In the genomic region with DNA sequence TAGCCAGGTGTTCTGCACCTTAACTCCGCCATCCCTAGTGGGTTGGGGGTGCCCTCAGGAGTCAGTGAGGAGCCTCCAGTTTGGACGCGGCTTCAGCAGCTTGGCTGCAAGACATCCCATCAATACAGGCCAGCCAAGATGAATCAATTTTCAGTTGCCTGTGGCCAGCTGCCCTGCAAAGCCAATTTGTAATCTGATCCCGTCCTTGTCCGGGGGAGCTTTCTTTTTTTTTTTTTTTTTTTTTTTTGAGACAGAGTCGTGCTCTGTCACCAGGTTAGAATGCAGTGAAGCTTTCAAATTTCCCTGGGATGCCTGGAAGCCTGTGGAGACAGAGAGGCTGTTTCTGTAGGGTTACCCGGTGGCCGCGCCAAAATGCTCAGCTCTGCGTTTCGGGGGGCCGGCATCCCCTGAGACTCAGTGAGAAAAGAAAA, we compare ENCODE assay signal across 15 cellular contexts.
DNase-seq lines count a peak whose midpoint lies in the region; ATAC-seq, FAIRE-seq and TF ChIP-seq lines count a peak whose summit lies in the region.
"Had no signal": no experiment of that assay in that cellular context is flagged by ENCODE, and none has a peak within 500 bp of the region (broad histone marks: within the 10 kb centered on the region; RNA-seq: fewer than 3 reads in every experiment).

No MANE protein-coding gene starts in this region.

- no peaks in the 10 kb centered on the region for H3K79me2 ChIP-seq in K562 (ENCODE audit: control insufficient read depth, insufficient read depth, low read length)

- TF ChIP-seq EP300 in K562 (IDR thresholded peaks at IDR 0.05; ENCODE audit: low read length) (no peak), gastroesophageal sphincter (IDR thresholded peaks at IDR 0.05) (no peak)

- TF ChIP-seq CTCF in K562 (IDR thresholded peaks at IDR 0.05 in 2 of 3, conservative IDR thresholded peaks at IDR 0.05 in 1 of 3; ENCODE audit: insufficient read depth in 2 of 3, low read depth in 1 of 3, low read length in 3 of 3) (no peak), mesothelial cell of epicardium (IDR thresholded peaks at IDR 0.05; ENCODE audit: unreplicated experiment) (no peak), gastroesophageal sphincter (IDR thresholded peaks at IDR 0.05) (no peak)

- no peaks in the 10 kb centered on the region for H3K36me3 Mint-ChIP-seq in mesothelial cell of epicardium
- no peaks in the 10 kb centered on the region for H3K36me3 Mint-ChIP-seq in CD4-positive, alpha-beta memory T cell
- H3K36me3 Mint-ChIP-seq: activated naive CD4-positive, alpha-beta T cell treated with anti-CD3 and anti-CD28 coated beads, Interleukin-2, amount 10 ng/mL, durations not matched to agents 7 days and 5 days had no signal

- POLR2A ChIA-PET in K562 (lab: Yijun Ruan, JAX), result no interaction called here
- POLR2A ChIA-PET in CD4-positive, alpha-beta memory T cell (lab: Charles Lee; ENCODE audit: partially characterized antibody), result no interaction called here

- H3K27me3 ChIP-seq in K562 (ENCODE audit: control insufficient read depth in 2 of 2, insufficient read depth in 2 of 2, low read length in 2 of 2) (no peaks in the 10 kb centered on the region; a peak in 1 of 5 replicates), gastroesophageal sphincter (peaks cover 53% of the 10 kb centered on the region)
- H3K27me3 ChIP-seq in CD4-positive, alpha-beta memory T cell (ENCODE audit: insufficient read depth, low read length), result no peaks in the 10 kb centered on the region
- H3K27me3 ChIP-seq: transverse colon had no signal

- H3K4me3 Mint-ChIP-seq in mesothelial cell of epicardium, result peak overlapping the region; percentile 30
- H3K4me3 Mint-ChIP-seq in CD4-positive, alpha-beta memory T cell, result no peak overlapping the region
- H3K4me3 Mint-ChIP-seq: activated naive CD4-positive, alpha-beta T cell treated with anti-CD3 and anti-CD28 coated beads, Interleukin-2, amount 10 ng/mL, durations not matched to agents 7 days and 5 days had no signal

- H3K36me3 ChIP-seq in K562 (ENCODE audit: control insufficient read depth, insufficient read depth, low read length), result no peaks in the 10 kb centered on the region
- H3K36me3 ChIP-seq in gastroesophageal sphincter, result no peaks in the 10 kb centered on the region
- no peaks in the 10 kb centered on the region for H3K36me3 ChIP-seq in CD4-positive, alpha-beta memory T cell (ENCODE audit: insufficient read depth, low read length)
- H3K36me3 ChIP-seq: transverse colon had no signal

- ATAC-seq in K562 (no peak), gastroesophageal sphincter (no peak)
- ATAC-seq: Right ventricle myocardium inferior had no signal

- no peak overlapping the region for H2AFZ ChIP-seq in K562 (ENCODE audit: low read depth, low read length)

- H4K20me1 ChIP-seq in K562 (replicated peaks; ENCODE audit: control insufficient read depth, insufficient read depth, low read length), result no peaks in the 10 kb centered on the region

- no peak overlapping the region for H3K4me2 ChIP-seq in K562 (ENCODE audit: insufficient read depth, low read length)

- no peak overlapping the region for H3K27ac Mint-ChIP-seq in mesothelial cell of epicardium
- H3K27ac Mint-ChIP-seq in CD4-positive, alpha-beta memory T cell, result no peak overlapping the region
- H3K27ac Mint-ChIP-seq: activated naive CD4-positive, alpha-beta T cell treated with anti-CD3 and anti-CD28 coated beads, Interleukin-2, amount 10 ng/mL, durations not matched to agents 7 days and 5 days had no signal

- H3K4me1 Mint-ChIP-seq in mesothelial cell of epicardium, result peaks cover 7% of the 10 kb centered on the region
- H3K4me1 Mint-ChIP-seq in CD4-positive, alpha-beta memory T cell, result no peaks in the 10 kb centered on the region
- H3K4me1 Mint-ChIP-seq: activated naive CD4-positive, alpha-beta T cell treated with anti-CD3 and anti-CD28 coated beads, Interleukin-2, amount 10 ng/mL, durations not matched to agents 7 days and 5 days had no signal

- CTCF ChIA-PET in K562 (lab: Yijun Ruan, JAX; ENCODE audit: low intra/inter-chr PET ratio), result no interaction called here
- CTCF ChIA-PET in CD4-positive, alpha-beta memory T cell (lab: Charles Lee; ENCODE audit: partially characterized antibody), result no interaction called here

- H3K9me3 ChIP-seq in K562 (replicated peaks; ENCODE audit: control insufficient read depth, insufficient read depth, low read depth, low read length) (no peaks in the 10 kb centered on the region), gastroesophageal sphincter (peaks cover 0 to 10% (median 0%) of the 10 kb centered on the region in 3 donors)
- no peaks in the 10 kb centered on the region for H3K9me3 ChIP-seq in CD4-positive, alpha-beta memory T cell (ENCODE audit: control insufficient read depth in 1 of 2, low read length in 2 of 2)
- H3K9me3 ChIP-seq: transverse colon had no signal

- no peak for FAIRE-seq in K562 (lab: Jason Lieb, UNC)
- FAIRE-seq: islet of Langerhans had no signal

- H3K27ac ChIP-seq in K562 (ENCODE audit: extremely low read depth, low read depth, low read length) (no peak overlapping the region), gastroesophageal sphincter (no peak overlapping the region)
- no peak overlapping the region for H3K27ac ChIP-seq in CD4-positive, alpha-beta memory T cell (ENCODE audit: low read depth, low read length)
- H3K27ac ChIP-seq: transverse colon had no signal

- peaks cover 3% of the 10 kb centered on the region for H3K27me3 Mint-ChIP-seq in mesothelial cell of epicardium (ENCODE audit: low read depth)
- peaks cover 2 to 6% of the 10 kb centered on the region in 2 donors for H3K27me3 Mint-ChIP-seq in CD4-positive, alpha-beta memory T cell

- in situ Hi-C loops in K562 (cut with MboI), result no loop called here

- DNase-seq in EL (peak; percentile 5), LHCN-M2 (ENCODE audit: low read depth) (peak; percentile 17), K562 (ENCODE audit: extremely low read depth in 1 of 4, low spot score in 3 of 4) (no peak), mesothelial cell of epicardium (ENCODE audit: low spot score in 2 of 2, unreplicated experiment in 2 of 2) (no peak), D341Med (ENCODE audit: low spot score) (no peak)
- no peak for DNase-seq in activated naive CD4-positive, alpha-beta T cell treated with Interleukin-2 at 50 U/mL for 16 hours
- no peak for DNase-seq in CD4-positive, alpha-beta memory T cell
- DNase-seq: activated CD4-positive, alpha-beta T cell treated with anti-CD3 and anti-CD28 coated beads for 48 hours; activated naive CD4-positive, alpha-beta T cell treated with anti-CD3 and anti-CD28 coated beads, Interleukin-2, amount 10 ng/mL, durations not matched to agents 7 days and 5 days; effector memory CD4-positive, alpha-beta T cell; occipital lobe; transverse colon had no signal

- no peaks in the 10 kb centered on the region for H3K9me3 Mint-ChIP-seq in mesothelial cell of epicardium
- peaks cover 0 to 10% (median 3%) of the 10 kb centered on the region in 8 donors for H3K9me3 Mint-ChIP-seq in CD4-positive, alpha-beta memory T cell
- H3K9me3 Mint-ChIP-seq: activated naive CD4-positive, alpha-beta T cell treated with anti-CD3 and anti-CD28 coated beads, Interleukin-2, amount 10 ng/mL, durations not matched to agents 7 days and 5 days had no signal

- intact Hi-C loops in K562 (cut with micrococcal nuclease), result no loop called here
- intact Hi-C loops in CD4-positive, alpha-beta memory T cell (cut with micrococcal nuclease), result no loop called here

- no peaks in the 10 kb centered on the region for H3K9me1 ChIP-seq in K562 (ENCODE audit: control insufficient read depth, insufficient read depth, low read length)

- no peak for TF ChIP-seq POLR2A in K562 (conservative IDR thresholded peaks at IDR 0.05)
- no peak for TF ChIP-seq POLR2A in gastroesophageal sphincter (IDR thresholded peaks at IDR 0.05)

- H3K4me3 ChIP-seq in K562, result no peak overlapping the region
- H3K4me3 ChIP-seq in gastroesophageal sphincter, result no peak overlapping the region
- no peak overlapping the region for H3K4me3 ChIP-seq in CD4-positive, alpha-beta memory T cell (ENCODE audit: low read length in 2 of 2)
- H3K4me3 ChIP-seq: transverse colon had no signal

- H3K9ac ChIP-seq in K562 (ENCODE audit: insufficient read depth in 1 of 2, low read depth in 2 of 2, low read length in 2 of 2), result no peak overlapping the region

- 2% methylated on average over 11 of the region's 12 CpGs for WGBS in K562 (ENCODE audit: insufficient coverage, low coverage, missing lambda C conversion rate)
- WGBS in gastroesophageal sphincter (ENCODE audit: low coverage in 1 of 2), 2 donors, result 0 to 12% methylated on average over 4 to 10 of the region's 12 CpGs

- no TSS peak for BruUV-seq in K562 (replicated peaks; lab: Mats Ljungman, UMichigan)

- H3K4me1 ChIP-seq in K562 (replicated peaks in 1 of 2; ENCODE audit: control insufficient read depth in 2 of 2, insufficient read depth in 2 of 2, low read length in 2 of 2) (no peaks in the 10 kb centered on the region; a peak in 1 of 5 replicates), gastroesophageal sphincter (no peaks in the 10 kb centered on the region)
- H3K4me1 ChIP-seq in CD4-positive, alpha-beta memory T cell (ENCODE audit: insufficient read depth, low read length), result no peaks in the 10 kb centered on the region
- H3K4me1 ChIP-seq: transverse colon had no signal

- TF ChIP-seq RAD21 in K562 (CRISPR knock-in tag; conservative IDR thresholded peaks at IDR 0.05 in 1 of 2, IDR thresholded peaks at IDR 0.05 in 1 of 2), result no peak

TF ChIP-seq in K562, 482 proteins besides CTCF, POLR2A, EP300 and RAD21:
- TF ChIP-seq ZNF384 (IDR thresholded peaks at IDR 0.05; ENCODE audit: low read depth, low read length) (0 out of 2 replicates have a peak, but pooled peaks have one; percentile 32), ZKSCAN8 (CRISPR knock-in tag; IDR thresholded peaks at IDR 0.05) (no peak)
TF ChIP-seq in K562: peak in this region for 1.

Comparison
In these comparisons a context has a peak if more than half of its experiments do, and no peak if none do; other contexts are left out.
1. DNase-seq: peak in EL (single experiment) and LHCN-M2 (single experiment); none in K562 (0 of 4), mesothelial cell of epicardium (0 of 2), activated naive CD4-positive, alpha-beta T cell treated with Interleukin-2 at 50 U/mL for 16 hours (single experiment), D341Med (single experiment) and CD4-positive, alpha-beta memory T cell (0 of 5).